In genomic region chr1:155909894-155910293, GRCh38 we compare ENCODE assay signal across 8 cellular contexts. TPM values are rescaled to one million over a fixed set of nuclear protein-coding genes. Genes with fewer than 3 reads are reported as not detected.
DNase-seq lines count a peak whose midpoint lies in the region; ATAC-seq and TF ChIP-seq lines count a peak whose summit lies in the region.

No MANE protein-coding gene starts in this region.

- BruUV-seq in Calu3 (replicated peaks; lab: Mats Ljungman, UMichigan), result no TSS peak

- peaks cover 0 to 74% (median 0%) of the 10 kb centered on the region in 3 donors for H3K36me3 ChIP-seq in Peyer's patch

- TF ChIP-seq CTCF in Calu3 (IDR thresholded peaks at IDR 0.05; ENCODE audit: unreplicated experiment) (no peak), Peyer's patch (IDR thresholded peaks at IDR 0.05) (no peak), endothelial cell (IDR thresholded peaks at IDR 0.05; ENCODE audit: unreplicated experiment) (no peak), nephron progenitor cell (IDR thresholded peaks at IDR 0.05) (no peak)

- peak overlapping the region; percentile 90 to 93 (median 92) for H3K27ac ChIP-seq in Peyer's patch

- no peaks in the 10 kb centered on the region for H3K27me3 Mint-ChIP-seq in Calu3 (ENCODE audit: unreplicated experiment)
- no peaks in the 10 kb centered on the region for H3K27me3 Mint-ChIP-seq in endothelial cell (ENCODE audit: unreplicated experiment)
- no peaks in the 10 kb centered on the region for H3K27me3 Mint-ChIP-seq in nephron progenitor cell (ENCODE audit: low read depth, poor library complexity)

- peaks cover 20% of the 10 kb centered on the region for H3K4me1 Mint-ChIP-seq in Calu3 (ENCODE audit: low read depth, unreplicated experiment)
- peaks cover 11% of the 10 kb centered on the region for H3K4me1 Mint-ChIP-seq in endothelial cell (ENCODE audit: unreplicated experiment)
- H3K4me1 Mint-ChIP-seq in nephron progenitor cell, result peaks cover 20% of the 10 kb centered on the region

- no peak for ATAC-seq in HG03571 (IDR thresholded peaks at IDR 0.05; ENCODE audit: unreplicated experiment)
- ATAC-seq in GM21390 (IDR thresholded peaks at IDR 0.05; ENCODE audit: unreplicated experiment), result no peak

- DNase-seq in Calu3 (peak; percentile 61), Peyer's patch (no peak), endothelial cell (ENCODE audit: low spot score) (no peak), nephron progenitor cell (no peak), NCI-H1417 (lab: John Stamatoyannopoulos, UW) (no peak)
- DNase-seq in NK-92 treated with Interleukin-12 subunit alpha and Interleukin-12 subunit beta, amount 100 ng/mL, for 24 hours (lab: John Stamatoyannopoulos, UW), result no peak

- TF ChIP-seq POLR2A in Peyer's patch (IDR thresholded peaks at IDR 0.05), result no peak

- no peaks in the 10 kb centered on the region for H3K9me3 ChIP-seq in Peyer's patch

- H3K4me3 Mint-ChIP-seq in Calu3 (ENCODE audit: low read depth, unreplicated experiment), result peak overlapping the region; percentile 97
- H3K4me3 Mint-ChIP-seq in endothelial cell (ENCODE audit: unreplicated experiment), result peak overlapping the region; percentile 99
- H3K4me3 Mint-ChIP-seq in nephron progenitor cell, result peak overlapping the region; percentile 96

- H3K9me3 Mint-ChIP-seq in Calu3 (ENCODE audit: low read depth, unreplicated experiment) (no peaks in the 10 kb centered on the region), endothelial cell (ENCODE audit: unreplicated experiment) (no peaks in the 10 kb centered on the region), nephron progenitor cell (no peaks in the 10 kb centered on the region)

- intact Hi-C loops in Calu3 (cut with micrococcal nuclease; ENCODE audit: unreplicated experiment), result loop anchor here (5.0 kb wide), 1 partner anchor 53 kb away; the partner anchor contains the start of genes GON4L and SYT11

- no peaks in the 10 kb centered on the region for H3K27me3 ChIP-seq in Peyer's patch

- peak overlapping the region; percentile 99 for H3K27ac Mint-ChIP-seq in Calu3 (ENCODE audit: unreplicated experiment)
- H3K27ac Mint-ChIP-seq in endothelial cell (ENCODE audit: unreplicated experiment), result peak overlapping the region; percentile 38
- H3K27ac Mint-ChIP-seq in nephron progenitor cell, result no peak overlapping the region

- CTCF ChIA-PET in Calu3 (lab: Charles Lee), result interaction anchor here (0.6 to 1.0 kb wide), 7 partner anchors 17 to 632 kb away, joined by 3 to 10 read pairs (median 4); partner anchors contain the start of gene KHDC4

- peaks cover 83% of the 10 kb centered on the region for H3K36me3 Mint-ChIP-seq in Calu3 (ENCODE audit: insufficient read depth, unreplicated experiment)
- H3K36me3 Mint-ChIP-seq in endothelial cell (ENCODE audit: low read depth, unreplicated experiment), result peaks cover 21% of the 10 kb centered on the region
- H3K36me3 Mint-ChIP-seq in nephron progenitor cell (ENCODE audit: low read depth), result peaks cover 42% of the 10 kb centered on the region

- peaks cover 0 to 14% (median 0%) of the 10 kb centered on the region in 4 donors for H3K4me1 ChIP-seq in Peyer's patch

- peak overlapping the region in 2 of 4 donors; percentile 70 to 78 for H3K4me3 ChIP-seq in Peyer's patch

RNA-seq across cellular contexts. Expression of gene RIT1, which starts 1.3 kb away (rescaled TPM):
- total RNA-seq in Calu3 (2022) (34.4 and 34.7 TPM in 2 replicates), Peyer's patch (10 to 100 TPM; 13.6 to 31.1 (median 17.4) TPM), endothelial cell (ENCODE audit: unreplicated experiment) (69.2 TPM)

RNA-seq across cellular contexts. Expression of gene KHDC4, which starts 24.3 kb away (rescaled TPM):
- 99.3 and 107 TPM in 2 replicates for total RNA-seq in Calu3 (2022)
- 100 to 1,000 TPM in 2 of 4 donors, 10 to 100 TPM in 2; 71.5 to 146 (median 96.4) TPM for total RNA-seq in Peyer's patch
- total RNA-seq in endothelial cell (ENCODE audit: unreplicated experiment), result 42.6 TPM

RNA-seq across cellular contexts. Expression of gene RXFP4, which starts 31.5 kb away (rescaled TPM):
- total RNA-seq in Calu3 (2022) (not detected in 2 replicates), Peyer's patch (1 to 10 TPM in 1 of 4 donors, not detected in 3; 2.3 TPM), endothelial cell (ENCODE audit: unreplicated experiment) (not detected)

RNA-seq across cellular contexts. Expression of gene SYT11, which starts 50.5 kb away (rescaled TPM):
- 0.98 and 1.0 TPM in 2 replicates for total RNA-seq in Calu3 (2022)
- total RNA-seq in Peyer's patch, result 1 to 10 TPM; 2.6 to 9.9 (median 4.7) TPM
- 15.4 TPM for total RNA-seq in endothelial cell (ENCODE audit: unreplicated experiment)

RNA-seq across cellular contexts. Expression of gene GON4L, which starts 52.9 kb away (rescaled TPM):
- total RNA-seq in Calu3 (2022) (64.7 and 67.1 TPM in 2 replicates), Peyer's patch (100 to 1,000 TPM in 1 of 4 donors, 10 to 100 TPM in 3; 54.1 to 153 (median 71.8) TPM), endothelial cell (ENCODE audit: unreplicated experiment) (72.7 TPM)
